25 cellular contexts compared by ENCODE assay signal in the genomic region with DNA sequence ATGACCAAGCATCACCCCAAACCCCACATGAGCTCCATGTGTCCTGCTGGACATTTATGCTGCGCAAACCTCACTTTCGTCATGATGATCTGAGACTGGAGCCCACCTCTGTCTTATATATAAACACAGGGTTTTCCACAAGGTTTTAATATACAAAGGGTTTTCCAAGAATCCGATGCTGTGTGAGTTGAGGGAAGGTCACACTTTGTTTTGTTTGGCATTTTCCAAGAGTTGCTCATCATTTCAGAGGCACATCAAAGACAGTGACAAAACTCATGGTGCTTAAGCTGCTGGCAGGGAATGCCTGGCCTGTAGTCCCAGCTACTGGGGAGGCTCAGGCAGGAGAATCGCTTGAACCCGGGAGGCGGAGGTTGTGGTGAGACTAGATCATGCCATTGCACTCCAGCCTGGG. TPM values are rescaled to one million over a fixed set of nuclear protein-coding genes. Genes with fewer than 3 reads are reported as not detected.
DNase-seq lines count a peak whose midpoint lies in the region; ATAC-seq, FAIRE-seq and TF ChIP-seq lines count a peak whose summit lies in the region.
"Had no signal": no experiment of that assay in that cellular context is flagged by ENCODE, and none has a peak within 500 bp of the region (broad histone marks: within the 10 kb centered on the region; RNA-seq: fewer than 3 reads in every experiment).

No MANE protein-coding gene starts in this region.

- H3K9me3 ChIP-seq in HepG2 (ENCODE audit: low read length) (no peaks in the 10 kb centered on the region), right lobe of liver (no peaks in the 10 kb centered on the region), mesenchymal stem cell (ENCODE audit: control insufficient read depth, low read length) (no peaks in the 10 kb centered on the region), smooth muscle cell (replicated peaks; ENCODE audit: low read depth) (no peaks in the 10 kb centered on the region)

- H2BK12ac ChIP-seq in mesenchymal stem cell (ENCODE audit: low read length in 2 of 2), result no peak overlapping the region

- H3K4me3 Mint-ChIP-seq in T-helper 2 cell treated with Interferon-gamma antibody and Interleukin-4, amounts not matched to agents 5 μg/mL and 100 μg/mL, for 36 hours, result no peak overlapping the region
- H3K4me3 Mint-ChIP-seq: activated CD8-positive, alpha-beta T cell treated with anti-CD3 and anti-CD28 coated beads for 36 hours; activated naive CD8-positive, alpha-beta T cell; activated T-cell treated with anti-CD3 and anti-CD28 coated beads, Interleukin-2, amount 50 U/mL, for 24 hours; neural crest cell; stimulated activated memory B cell treated with anti-CD40 and anti-IgM and Interleukin-4, amounts not matched to agents 10 μg/mL and 1 μg/mL and 100 μg/mL, for 72 hours; T-helper 17 cell had no signal

- no peaks in the 10 kb centered on the region for H3K9me3 Mint-ChIP-seq in T-helper 2 cell treated with Interferon-gamma antibody and Interleukin-4, amounts not matched to agents 5 μg/mL and 100 μg/mL, for 36 hours
- H3K9me3 Mint-ChIP-seq: activated CD8-positive, alpha-beta T cell treated with anti-CD3 and anti-CD28 coated beads for 36 hours; activated T-cell treated with anti-CD3 and anti-CD28 coated beads, Interleukin-2, amount 50 U/mL, for 24 hours; neural crest cell; stimulated activated memory B cell treated with anti-CD40 and anti-IgM and Interleukin-4, amounts not matched to agents 10 μg/mL and 1 μg/mL and 100 μg/mL, for 72 hours had no signal

- intact Hi-C loops in HepG2 (cut with micrococcal nuclease; ENCODE audit: unreplicated experiment) (no loop called here), right lobe of liver (cut with DNase I) (no loop called here)

- no peak for FAIRE-seq in HepG2 (lab: Jason Lieb, UNC)
- FAIRE-seq: GM18507, H54, islet of Langerhans, K562 had no signal

- H3K9ac ChIP-seq in HepG2 (ENCODE audit: insufficient read depth, low read depth, low read length), result no peak overlapping the region
- H3K9ac ChIP-seq in mesenchymal stem cell (ENCODE audit: low read length), result no peak overlapping the region
- H3K9ac ChIP-seq in smooth muscle cell (ENCODE audit: low read depth), result no peak overlapping the region

- TF ChIP-seq POLR2A in HepG2 (IDR thresholded peaks at IDR 0.05; ENCODE audit: insufficient read depth in 1 of 2, low read depth in 2 of 2, low read length in 2 of 2), result no peak
- no peak for TF ChIP-seq POLR2A in right lobe of liver (IDR thresholded peaks at IDR 0.05)

- H4K20me1 ChIP-seq in HepG2 (ENCODE audit: insufficient read depth, low read length) (no peaks in the 10 kb centered on the region), smooth muscle cell (ENCODE audit: low read depth) (no peaks in the 10 kb centered on the region)

- ATAC-seq in HepG2 (no peak), right lobe of liver (no peak)
- ATAC-seq: activated CD8-positive, alpha-beta T cell treated with anti-CD3 and anti-CD28 coated beads for 36 hours; K562; stimulated activated memory B cell treated with anti-CD40 and anti-IgM and Interleukin-4, amounts not matched to agents 10 μg/mL and 1 μg/mL and 100 μg/mL, for 72 hours; T-helper 17 cell had no signal

- H3K14ac ChIP-seq in mesenchymal stem cell (ENCODE audit: low read length in 2 of 2), result no peak overlapping the region

- no peak overlapping the region for H2BK5ac ChIP-seq in mesenchymal stem cell (ENCODE audit: low read depth, low read length, poor library complexity, severe bottlenecking)

- POLR2A ChIA-PET in HepG2 (lab: Yijun Ruan, JAX), result no interaction called here

- no peaks in the 10 kb centered on the region for H3K79me1 ChIP-seq in mesenchymal stem cell (replicated peaks; ENCODE audit: low read length, poor library complexity, severe bottlenecking)

- H3K79me2 ChIP-seq in HepG2 (ENCODE audit: insufficient read depth, low read length) (no peaks in the 10 kb centered on the region), smooth muscle cell (ENCODE audit: low read depth) (no peaks in the 10 kb centered on the region)

- H3K27ac ChIP-seq in HepG2 (ENCODE audit: extremely low read length, insufficient read depth, low read length), result no peak overlapping the region
- H3K27ac ChIP-seq in right lobe of liver, result no peak overlapping the region
- H3K27ac ChIP-seq in mesenchymal stem cell (ENCODE audit: low read length, poor library complexity, severe bottlenecking), result no peak overlapping the region
- H3K27ac ChIP-seq in smooth muscle cell (ENCODE audit: low read depth), result no peak overlapping the region
- H3K27ac ChIP-seq: dorsolateral prefrontal cortex had no signal

- H3K4me2 ChIP-seq in HepG2 (ENCODE audit: low read depth, low read length) (no peak overlapping the region), mesenchymal stem cell (ENCODE audit: low read length, poor library complexity, severe bottlenecking) (no peak overlapping the region), smooth muscle cell (no peak overlapping the region)

- H3F3A ChIP-seq in smooth muscle cell (ENCODE audit: low read depth), result no peaks in the 10 kb centered on the region

- H3K18ac ChIP-seq in mesenchymal stem cell (ENCODE audit: low read depth in 1 of 2, low read length in 2 of 2), result peak overlapping the region in 1 of 2 experiments; percentile 19

- no peak overlapping the region for H3K23ac ChIP-seq in mesenchymal stem cell (ENCODE audit: low read length in 2 of 2)

- WGBS in HepG2 (ENCODE audit: low lambda C conversion rate), result 50% methylated on average over 3 of the region's 6 CpGs
- WGBS in right lobe of liver (ENCODE audit: insufficient coverage, low coverage, low lambda C conversion rate, missing lambda C conversion rate), result 63% methylated on average over 3 of the region's 6 CpGs
- WGBS in mesenchymal stem cell, result 70% methylated on average over 5 of the region's 6 CpGs
- WGBS in smooth muscle cell (ENCODE audit: low lambda C conversion rate), result 58% methylated on average over 6 of the region's 6 CpGs

- H3K36me3 ChIP-seq in HepG2 (replicated peaks in 1 of 2; ENCODE audit: control insufficient read depth in 1 of 2, insufficient read depth in 2 of 2, low read length in 2 of 2), result no peaks in the 10 kb centered on the region
- no peaks in the 10 kb centered on the region for H3K36me3 ChIP-seq in right lobe of liver
- no peaks in the 10 kb centered on the region for H3K36me3 ChIP-seq in mesenchymal stem cell (ENCODE audit: control insufficient read depth in 1 of 2, insufficient read depth in 2 of 2, low read depth in 1 of 2, low read length in 2 of 2)
- no peaks in the 10 kb centered on the region for H3K36me3 ChIP-seq in smooth muscle cell (ENCODE audit: low read depth)

- peak overlapping the region in 1 of 2 experiments; percentile 50 for H3K4ac ChIP-seq in mesenchymal stem cell (ENCODE audit: low read depth in 1 of 2, low read length in 2 of 2)

- no peaks in the 10 kb centered on the region for H3K27me3 Mint-ChIP-seq in T-helper 2 cell treated with Interferon-gamma antibody and Interleukin-4, amounts not matched to agents 5 μg/mL and 100 μg/mL, for 36 hours (ENCODE audit: low read depth)
- H3K27me3 Mint-ChIP-seq: activated CD8-positive, alpha-beta T cell treated with anti-CD3 and anti-CD28 coated beads for 36 hours; activated naive CD8-positive, alpha-beta T cell; activated T-cell treated with anti-CD3 and anti-CD28 coated beads, Interleukin-2, amount 50 U/mL, for 24 hours; stimulated activated memory B cell treated with anti-CD40 and anti-IgM and Interleukin-4, amounts not matched to agents 10 μg/mL and 1 μg/mL and 100 μg/mL, for 72 hours; T-helper 17 cell had no signal

- BruUV-seq in HepG2 (replicated peaks; lab: Mats Ljungman, UMichigan), result no TSS peak

- H3K27me3 ChIP-seq in HepG2 (ENCODE audit: control insufficient read depth in 1 of 2, insufficient read depth in 2 of 2, low read length in 2 of 2), result peaks cover 2 to 40% of the 10 kb centered on the region in 2 experiments; a peak in 4 of 5 replicates
- H3K27me3 ChIP-seq in right lobe of liver, result no peaks in the 10 kb centered on the region
- peaks cover 37 to 52% of the 10 kb centered on the region in 2 experiments for H3K27me3 ChIP-seq in mesenchymal stem cell (ENCODE audit: control insufficient read depth in 1 of 2, insufficient read depth in 1 of 2, low read length in 2 of 2)
- H3K27me3 ChIP-seq in smooth muscle cell (ENCODE audit: low read depth), result no peaks in the 10 kb centered on the region
- H3K27me3 ChIP-seq: dorsolateral prefrontal cortex had no signal

- H4K8ac ChIP-seq in mesenchymal stem cell (ENCODE audit: low read length), result peak overlapping the region; percentile 50

- H2BK120ac ChIP-seq in mesenchymal stem cell (ENCODE audit: low read depth, low read length), result no peak overlapping the region

- H4K91ac ChIP-seq in mesenchymal stem cell (ENCODE audit: low read length), result no peak overlapping the region

- H3K4me1 ChIP-seq in HepG2 (ENCODE audit: insufficient read depth, low read length) (peaks cover 22% of the 10 kb centered on the region), right lobe of liver (peaks cover 0 to 3% (median 0%) of the 10 kb centered on the region in 4 donors), mesenchymal stem cell (ENCODE audit: control insufficient read depth, insufficient read depth, low read depth, low read length) (peaks cover 4% of the 10 kb centered on the region), smooth muscle cell (ENCODE audit: low read depth) (no peaks in the 10 kb centered on the region)

- no peak overlapping the region for H2BK15ac ChIP-seq in mesenchymal stem cell (ENCODE audit: low read depth, poor library complexity, severe bottlenecking)

- in situ Hi-C loops in HepG2 (cut with HindIII; ENCODE audit: extremely low pct_ligation_motif_present, low pct_unique_long_range_greater_than_20kb), result no loop called here
- in situ Hi-C loops in astrocyte of the spinal cord (cut with HindIII; ENCODE audit: low sequenced_read_pairs), result no loop called here

- no peak overlapping the region for H2AK5ac ChIP-seq in mesenchymal stem cell (ENCODE audit: low read length, severe bottlenecking)

- CTCF ChIA-PET in HepG2 (lab: Yijun Ruan, JAX; ENCODE audit: low intra/inter-chr PET ratio, low total read pairs), result no interaction called here

- TF ChIP-seq EP300 in HepG2 (IDR thresholded peaks at IDR 0.05; ENCODE audit: low read depth in 2 of 2, low read length in 2 of 2), result no peak
- TF ChIP-seq EP300 in HepG2 (CRISPR knock-in tag; IDR thresholded peaks at IDR 0.05; ENCODE audit: borderline replicate concordance), result no peak

- H3K4me3 ChIP-seq in HepG2 (replicated peaks in 1 of 3; ENCODE audit: insufficient read depth in 1 of 3, low read depth in 2 of 3, low read length in 3 of 3) (no peak overlapping the region), right lobe of liver (no peak overlapping the region), astrocyte of the spinal cord (ENCODE audit: low read depth, low read length) (no peak overlapping the region), mesenchymal stem cell (ENCODE audit: insufficient read depth in 1 of 2, low read depth in 1 of 2, low read length in 2 of 2) (no peak overlapping the region), smooth muscle cell (no peak overlapping the region)
- H3K4me3 ChIP-seq: dorsolateral prefrontal cortex, K562 had no signal

- no peak overlapping the region for H2AFZ ChIP-seq in HepG2 (ENCODE audit: low read length)
- no peak overlapping the region for H2AFZ ChIP-seq in mesenchymal stem cell (ENCODE audit: low read depth, low read length)
- no peak overlapping the region for H2AFZ ChIP-seq in smooth muscle cell (ENCODE audit: low read depth)

- peak; percentile 24 for DNase-seq in HepG2 (ENCODE audit: low spot score)
- no peak for DNase-seq in right lobe of liver
- peak; percentile 39 for DNase-seq in astrocyte of the spinal cord (ENCODE audit: low read depth, low spot score)
- peak; percentile 93 for DNase-seq in mesenchymal stem cell
- no peak for DNase-seq in T-helper 2 cell treated with Interferon-gamma antibody and Interleukin-4, amounts not matched to agents 5 μg/mL and 100 μg/mL, for 36 hours (ENCODE audit: low spot score)
- DNase-seq in NCI-H1105 (lab: John Stamatoyannopoulos, UW), result no peak
- no peak for DNase-seq in smooth muscle cell (lab: John Stamatoyannopoulos, UW; ENCODE audit: unreplicated experiment)
- no peak for DNase-seq in islet precursor cell
- DNase-seq: activated CD4-positive, CD25-positive, alpha-beta regulatory T cell; activated CD8-positive, alpha-beta T cell treated with anti-CD3 and anti-CD28 coated beads for 36 hours; activated T-cell treated with anti-CD3 and anti-CD28 coated beads, Interleukin-2, amount 50 U/mL, for 24 hours; DMS79 treated with DMSO at 0.1 percent for 48 hours; mesendoderm; NCI-H510A treated with DMSO at 0.1 percent for 48 hours; T-helper 17 cell had no signal

- no peak overlapping the region for H3K27ac Mint-ChIP-seq in T-helper 2 cell treated with Interferon-gamma antibody and Interleukin-4, amounts not matched to agents 5 μg/mL and 100 μg/mL, for 36 hours
- H3K27ac Mint-ChIP-seq: activated CD8-positive, alpha-beta T cell treated with anti-CD3 and anti-CD28 coated beads for 36 hours; activated naive CD8-positive, alpha-beta T cell; activated T-cell treated with anti-CD3 and anti-CD28 coated beads, Interleukin-2, amount 50 U/mL, for 24 hours had no signal

- no peaks in the 10 kb centered on the region for H3K36me3 Mint-ChIP-seq in T-helper 2 cell treated with Interferon-gamma antibody and Interleukin-4, amounts not matched to agents 5 μg/mL and 100 μg/mL, for 36 hours (ENCODE audit: low read depth)
- H3K36me3 Mint-ChIP-seq: stimulated activated memory B cell treated with anti-CD40 and anti-IgM and Interleukin-4, amounts not matched to agents 10 μg/mL and 1 μg/mL and 100 μg/mL, for 72 hours had no signal

- TF ChIP-seq RAD21 in HepG2 (CRISPR knock-in tag; IDR thresholded peaks at IDR 0.05), result no peak

- TF ChIP-seq CTCF in HepG2 (CRISPR knock-in tag; IDR thresholded peaks at IDR 0.05) (no peak), right lobe of liver (IDR thresholded peaks at IDR 0.05) (no peak), astrocyte of the spinal cord (IDR thresholded peaks at IDR 0.05; ENCODE audit: low read depth, low read length) (no peak), smooth muscle cell (IDR thresholded peaks at IDR 0.05; ENCODE audit: borderline replicate concordance, insufficient read depth, poor library complexity, severe bottlenecking) (no peak)

- H3K4me1 Mint-ChIP-seq in T-helper 2 cell treated with Interferon-gamma antibody and Interleukin-4, amounts not matched to agents 5 μg/mL and 100 μg/mL, for 36 hours (ENCODE audit: low read depth), result peaks cover 21% of the 10 kb centered on the region

RNA-seq across cellular contexts. Expression of a gene that starts 20.0 kb away (rescaled TPM):
- total RNA-seq in HepG2 (2016; rRNA removed; fragmentation: Illumina TruSeq; extraction: Trizol) (not detected in 2 replicates), right lobe of liver (1 to 10 TPM in 2 of 6 experiments, under 1 TPM in 4; 0.25 to 1.5 (median 0.39) TPM), smooth muscle cell (not detected in 2 replicates)
- not detected in 2 replicates for total RNA-seq in HepG2 (2016; cell fraction: cytosol; rRNA removed; fragmentation: Illumina TruSeq; extraction: Trizol; ENCODE audit: low read depth)
- not detected in 2 replicates for total RNA-seq in HepG2 (2016; cell fraction: insoluble cytoplasmic fraction; rRNA removed; fragmentation: Illumina TruSeq; extraction: Trizol)
- total RNA-seq in HepG2 (2016; cell fraction: membrane; rRNA removed; fragmentation: Illumina TruSeq; extraction: Trizol), result not detected in 2 replicates
- not detected in 2 replicates for total RNA-seq in HepG2 (2016; cell fraction: nucleus; rRNA removed; fragmentation: Illumina TruSeq; extraction: Trizol)
- polyA plus RNA-seq in HepG2 (2011; rRNA removed) (0.03 TPM in 1 of 2 replicates, not detected in the other), smooth muscle cell (0.26 TPM in 1 of 2 replicates, not detected in the other)
- 0.03 TPM in 1 of 2 replicates, not detected in the other for polyA plus RNA-seq in HepG2 (2011; cell fraction: cytosol; rRNA removed)
- 0.08 TPM in 1 of 2 replicates, not detected in the other for polyA plus RNA-seq in HepG2 (2011; cell fraction: nucleus; rRNA removed)
- polyA plus RNA-seq in HepG2 (2012), result not detected in 2 replicates
- polyA plus RNA-seq in HepG2 (2016; cell fraction: cytosol; fragmentation: Illumina TruSeq; extraction: Trizol; ENCODE audit: low read depth), result not detected in 2 replicates
- not detected in 2 replicates for polyA plus RNA-seq in HepG2 (2016; cell fraction: insoluble cytoplasmic fraction; fragmentation: Illumina TruSeq; extraction: Trizol; ENCODE audit: low read depth)
- polyA plus RNA-seq in HepG2 (2016; cell fraction: membrane; fragmentation: Illumina TruSeq; extraction: Trizol; ENCODE audit: low read depth), result not detected in 2 replicates
- polyA plus RNA-seq in HepG2 (2016; cell fraction: nucleus; fragmentation: Illumina TruSeq; extraction: Trizol; ENCODE audit: insufficient read depth, low read depth), result not detected in 2 replicates
- not detected in 2 replicates for polyA minus RNA-seq in HepG2 (2011; rRNA and poly(A)+ RNA removed; ENCODE audit: low replicate concordance)
- not detected in 2 replicates for polyA minus RNA-seq in HepG2 (2011; cell fraction: cytosol; rRNA and poly(A)+ RNA removed)
- polyA minus RNA-seq in HepG2 (2011; cell fraction: nucleus; rRNA and poly(A)+ RNA removed), result not detected in 2 replicates
- 3.9 TPM for polyA plus RNA-seq in mesenchymal stem cell (2013, experiment 1 of 2)
- 4.3 TPM for polyA plus RNA-seq in mesenchymal stem cell (2013, experiment 2 of 2)
- total RNA-seq: K562 had no signal
- polyA plus RNA-seq: K562 had no signal

RNA-seq across cellular contexts. Expression of a gene that starts 27.3 kb away (rescaled TPM):
- total RNA-seq in HepG2 (2016; rRNA removed; fragmentation: Illumina TruSeq; extraction: Trizol), result 0.45 and 0.46 TPM in 2 replicates
- total RNA-seq in HepG2 (2016; cell fraction: cytosol; rRNA removed; fragmentation: Illumina TruSeq; extraction: Trizol; ENCODE audit: low read depth), result 1.1 and 1.3 TPM in 2 replicates
- total RNA-seq in HepG2 (2016; cell fraction: insoluble cytoplasmic fraction; rRNA removed; fragmentation: Illumina TruSeq; extraction: Trizol), result 0.13 and 0.54 TPM in 2 replicates
- 1.2 and 1.5 TPM in 2 replicates for total RNA-seq in HepG2 (2016; cell fraction: membrane; rRNA removed; fragmentation: Illumina TruSeq; extraction: Trizol)
- total RNA-seq in HepG2 (2016; cell fraction: nucleus; rRNA removed; fragmentation: Illumina TruSeq; extraction: Trizol), result 0.38 TPM in 1 of 2 replicates, not detected in the other
- 0.18 and 0.20 TPM in 2 replicates for polyA plus RNA-seq in HepG2 (2011; rRNA removed)
- 0.13 TPM in 2 replicates for polyA plus RNA-seq in HepG2 (2011; cell fraction: cytosol; rRNA removed)
- polyA plus RNA-seq in HepG2 (2011; cell fraction: nucleus; rRNA removed), result 0.09 TPM in 1 of 2 replicates, not detected in the other
- 0.40 and 0.64 TPM in 2 replicates for polyA plus RNA-seq in HepG2 (2012)
- polyA plus RNA-seq in HepG2 (2016; cell fraction: cytosol; fragmentation: Illumina TruSeq; extraction: Trizol; ENCODE audit: low read depth), result 1.2 and 2.4 TPM in 2 replicates
- 0.73 and 1.0 TPM in 2 replicates for polyA plus RNA-seq in HepG2 (2016; cell fraction: insoluble cytoplasmic fraction; fragmentation: Illumina TruSeq; extraction: Trizol; ENCODE audit: low read depth)
- 1.4 and 1.6 TPM in 2 replicates for polyA plus RNA-seq in HepG2 (2016; cell fraction: membrane; fragmentation: Illumina TruSeq; extraction: Trizol; ENCODE audit: low read depth)
- 0.68 and 1.4 TPM in 2 replicates for polyA plus RNA-seq in HepG2 (2016; cell fraction: nucleus; fragmentation: Illumina TruSeq; extraction: Trizol; ENCODE audit: insufficient read depth, low read depth)
- polyA minus RNA-seq in HepG2 (2011; rRNA and poly(A)+ RNA removed; ENCODE audit: low replicate concordance), result not detected in 2 replicates
- polyA minus RNA-seq in HepG2 (2011; cell fraction: cytosol; rRNA and poly(A)+ RNA removed), result 0.09 TPM in 1 of 2 replicates, not detected in the other
- polyA minus RNA-seq in HepG2 (2011; cell fraction: nucleus; rRNA and poly(A)+ RNA removed), result 0.12 TPM in 1 of 2 replicates, not detected in the other
- total RNA-seq in right lobe of liver, result under 1 TPM in 4 of 6 experiments, not detected in 2; 0.05 to 0.21 (median 0.08) TPM
- 1.0 TPM for polyA plus RNA-seq in mesenchymal stem cell (2013, experiment 1 of 2)
- 1.0 TPM for polyA plus RNA-seq in mesenchymal stem cell (2013, experiment 2 of 2)
- total RNA-seq in smooth muscle cell, result 0.49 and 0.67 TPM in 2 replicates
- polyA plus RNA-seq in smooth muscle cell, result 0.85 and 0.89 TPM in 2 replicates

RNA-seq across cellular contexts. Expression of a gene that starts 39.4 kb away (rescaled TPM):
- total RNA-seq in HepG2 (2016; rRNA removed; fragmentation: Illumina TruSeq; extraction: Trizol), result not detected in 2 replicates
- not detected in 2 replicates for total RNA-seq in HepG2 (2016; cell fraction: cytosol; rRNA removed; fragmentation: Illumina TruSeq; extraction: Trizol; ENCODE audit: low read depth)
- not detected in 2 replicates for total RNA-seq in HepG2 (2016; cell fraction: insoluble cytoplasmic fraction; rRNA removed; fragmentation: Illumina TruSeq; extraction: Trizol)
- not detected in 2 replicates for total RNA-seq in HepG2 (2016; cell fraction: membrane; rRNA removed; fragmentation: Illumina TruSeq; extraction: Trizol)
- not detected in 2 replicates for total RNA-seq in HepG2 (2016; cell fraction: nucleus; rRNA removed; fragmentation: Illumina TruSeq; extraction: Trizol)
- polyA plus RNA-seq in HepG2 (2011; rRNA removed), result not detected in 2 replicates
- not detected in 2 replicates for polyA plus RNA-seq in HepG2 (2011; cell fraction: cytosol; rRNA removed)
- polyA plus RNA-seq in HepG2 (2011; cell fraction: nucleus; rRNA removed), result not detected in 2 replicates
- not detected in 2 replicates for polyA plus RNA-seq in HepG2 (2012)
- polyA plus RNA-seq in HepG2 (2016; cell fraction: cytosol; fragmentation: Illumina TruSeq; extraction: Trizol; ENCODE audit: low read depth), result not detected in 2 replicates
- polyA plus RNA-seq in HepG2 (2016; cell fraction: insoluble cytoplasmic fraction; fragmentation: Illumina TruSeq; extraction: Trizol; ENCODE audit: low read depth), result not detected in 2 replicates
- not detected in 2 replicates for polyA plus RNA-seq in HepG2 (2016; cell fraction: membrane; fragmentation: Illumina TruSeq; extraction: Trizol; ENCODE audit: low read depth)
- polyA plus RNA-seq in HepG2 (2016; cell fraction: nucleus; fragmentation: Illumina TruSeq; extraction: Trizol; ENCODE audit: insufficient read depth, low read depth), result not detected in 2 replicates
- polyA minus RNA-seq in HepG2 (2011; rRNA and poly(A)+ RNA removed; ENCODE audit: low replicate concordance), result not detected in 2 replicates
- polyA minus RNA-seq in HepG2 (2011; cell fraction: cytosol; rRNA and poly(A)+ RNA removed), result not detected in 2 replicates
- not detected in 2 replicates for polyA minus RNA-seq in HepG2 (2011; cell fraction: nucleus; rRNA and poly(A)+ RNA removed)
- total RNA-seq in right lobe of liver, result under 1 TPM in 1 of 6 experiments, not detected in 5; 0.50 TPM
- polyA plus RNA-seq in mesenchymal stem cell (2013, experiment 1 of 2), result not detected
- not detected for polyA plus RNA-seq in mesenchymal stem cell (2013, experiment 2 of 2)
- total RNA-seq in smooth muscle cell, result not detected in 2 replicates
- not detected in 2 replicates for polyA plus RNA-seq in smooth muscle cell
- total RNA-seq: activated CD8-positive, alpha-beta T cell treated with anti-CD3 and anti-CD28 coated beads for 36 hours; K562; neural crest cell; pulmonary artery endothelial cell had no signal
- polyA plus RNA-seq: esophagus, K562 had no signal

Comparison
In these comparisons a context has a peak if more than half of its experiments do, and no peak if none do; other contexts are left out.
1. DNase-seq: peak in HepG2 (single experiment), astrocyte of the spinal cord (single experiment) and mesenchymal stem cell (single experiment); none in right lobe of liver (0 of 3), T-helper 2 cell treated with Interferon-gamma antibody and Interleukin-4, amounts not matched to agents 5 μg/mL and 100 μg/mL, for 36 hours (single experiment), NCI-H1105 (single experiment), smooth muscle cell (single experiment) and islet precursor cell (single experiment).